11 cellular contexts compared by ENCODE assay signal in the genomic region with DNA sequence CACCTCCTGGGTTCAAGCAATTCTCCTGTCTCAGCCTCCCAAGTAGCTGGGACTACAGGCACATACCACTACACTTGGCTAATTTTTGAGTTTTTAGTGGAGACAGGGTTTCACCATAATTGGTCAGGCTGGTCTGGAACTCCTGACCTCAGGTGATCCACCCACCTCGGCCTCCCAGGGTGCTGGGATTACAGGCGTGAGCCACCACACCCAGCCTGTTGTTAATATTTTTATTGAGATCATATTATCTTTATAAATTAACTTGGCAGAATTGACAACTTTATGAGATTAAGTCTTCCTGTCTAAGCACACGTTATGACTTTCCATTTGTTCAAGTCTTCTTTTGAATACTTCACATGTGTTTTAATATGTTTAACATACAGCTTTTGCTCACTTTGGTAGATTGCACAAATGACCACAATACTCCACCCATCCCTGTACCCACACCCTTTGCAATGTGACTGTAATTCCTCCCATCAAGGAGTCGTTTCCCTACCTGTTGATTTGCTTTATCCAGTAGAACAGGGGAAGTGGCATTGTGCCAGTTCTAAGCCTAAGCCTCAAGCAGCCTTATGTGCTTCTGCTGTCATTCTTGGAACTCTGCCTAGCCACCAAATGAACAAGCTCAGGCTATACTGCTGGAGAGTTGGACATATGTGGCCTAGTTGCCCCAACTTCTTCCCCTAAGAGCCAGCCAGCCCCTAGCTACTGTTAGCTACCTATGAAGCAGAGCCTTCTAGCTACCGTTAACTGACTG.
A peak's percentile ranks its signal among the peaks of the same experiment; 100 is the strongest.
DNase-seq lines count a peak whose midpoint lies in the region; ATAC-seq and TF ChIP-seq lines count a peak whose summit lies in the region.
"Had no signal": no experiment of that assay in that cellular context is flagged by ENCODE, and none has a peak within 500 bp of the region (broad histone marks: within the 10 kb centered on the region; RNA-seq: fewer than 3 reads in every experiment).

No MANE protein-coding gene starts in this region.

- H3K4me3 ChIP-seq in HFF-Myc (replicated peaks; ENCODE audit: low read depth, low read length) (no peak overlapping the region), choroid plexus epithelial cell (ENCODE audit: low read depth, low read length) (no peak overlapping the region), retinal pigment epithelial cell (ENCODE audit: low read length) (no peak overlapping the region)
- H3K4me3 ChIP-seq: right lobe of liver had no signal

- DNase-seq in HFF-Myc (ENCODE audit: extremely low read depth, low read depth), result peak; percentile 63
- peak; percentile 51 for DNase-seq in NCI-H524 treated with DMSO at 0.1 percent for 48 hours (lab: John Stamatoyannopoulos, UW)
- DNase-seq in choroid plexus epithelial cell (ENCODE audit: low read depth), result peak; percentile 87
- peak; percentile 75 for DNase-seq in retinal pigment epithelial cell (ENCODE audit: low read depth)
- no peak for DNase-seq in retina
- DNase-seq in COLO829 (ENCODE audit: low spot score), result no peak
- DNase-seq: activated CD8-positive, alpha-beta memory T cell treated with anti-CD3 and anti-CD28 coated beads, Interleukin-2, amount 50 U/mL, for 4 hours; mesendoderm; NCI-H2227 treated with DMSO at 0.1 percent for 48 hours had no signal

- TF ChIP-seq CTCF in HFF-Myc (IDR thresholded peaks at IDR 0.05; ENCODE audit: low read depth, low read length, missing control alignments) (no peak), choroid plexus epithelial cell (conservative IDR thresholded peaks at IDR 0.05; ENCODE audit: low read depth, low read length) (no peak), retinal pigment epithelial cell (conservative IDR thresholded peaks at IDR 0.05; ENCODE audit: low read depth, low read length) (no peak)

- ATAC-seq in GM19455 (IDR thresholded peaks at IDR 0.05; ENCODE audit: unreplicated experiment), result no peak

Comparison
In these comparisons a context has a peak if more than half of its experiments do, and no peak if none do; other contexts are left out.
1. DNase-seq: peak in HFF-Myc (single experiment), NCI-H524 treated with DMSO at 0.1 percent for 48 hours (single experiment), choroid plexus epithelial cell (single experiment) and retinal pigment epithelial cell (single experiment); none in retina (single experiment) and COLO829 (single experiment).